1 cellular context compared by ENCODE assay signal in the genomic region with DNA sequence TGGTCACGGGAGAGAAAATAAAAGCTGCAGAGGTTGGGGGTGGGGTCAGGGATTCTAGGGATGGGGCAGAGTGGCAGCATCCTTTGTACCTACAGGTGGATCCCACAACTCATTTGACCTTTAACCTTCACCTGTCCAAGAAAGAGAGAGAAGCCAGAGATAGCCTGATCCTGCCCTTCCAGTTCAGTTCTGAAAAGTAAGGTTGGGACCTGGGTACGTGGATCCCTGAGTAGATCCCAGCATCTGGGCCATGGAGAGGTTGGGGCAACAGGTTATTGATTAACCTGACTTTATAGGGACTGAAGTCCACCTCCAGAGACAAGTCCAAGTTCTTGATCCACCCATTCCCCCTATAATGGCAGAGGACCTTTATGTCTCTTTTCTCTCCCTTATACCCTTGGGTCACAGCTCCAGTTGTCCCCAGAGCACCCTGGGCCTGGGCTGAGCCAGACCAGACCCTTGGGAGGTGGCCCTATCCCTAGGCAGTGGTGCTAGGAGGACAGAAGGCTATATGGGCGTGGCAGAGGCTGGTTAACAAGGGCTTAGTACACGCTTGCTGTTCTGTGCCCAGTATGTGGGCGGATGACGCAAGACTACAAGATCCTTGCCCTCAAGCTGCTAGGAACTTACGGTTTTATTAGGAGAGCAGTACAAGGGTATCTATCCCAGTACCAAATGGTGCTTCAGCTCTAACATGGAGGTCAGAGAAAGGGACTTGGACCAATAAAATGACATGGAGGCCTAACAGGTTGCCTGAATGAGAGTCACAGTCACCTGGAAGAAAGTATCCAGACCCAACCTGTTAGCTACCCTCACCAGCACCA.
TF ChIP-seq lines count a peak whose summit lies in the region.

No MANE protein-coding gene starts in this region.

TF ChIP-seq in HepG2, 621 proteins besides CTCF, POLR2A, EP300 and RAD21 (continued from another document and continues in another):
- TF ChIP-seq FOXO4 (CRISPR knock-in tag; conservative IDR thresholded peaks at IDR 0.05): no peak
- no peak for TF ChIP-seq E2F2 (CRISPR knock-in tag; IDR thresholded peaks at IDR 0.05; ENCODE audit: borderline replicate concordance)
- TF ChIP-seq, protein P1, sequence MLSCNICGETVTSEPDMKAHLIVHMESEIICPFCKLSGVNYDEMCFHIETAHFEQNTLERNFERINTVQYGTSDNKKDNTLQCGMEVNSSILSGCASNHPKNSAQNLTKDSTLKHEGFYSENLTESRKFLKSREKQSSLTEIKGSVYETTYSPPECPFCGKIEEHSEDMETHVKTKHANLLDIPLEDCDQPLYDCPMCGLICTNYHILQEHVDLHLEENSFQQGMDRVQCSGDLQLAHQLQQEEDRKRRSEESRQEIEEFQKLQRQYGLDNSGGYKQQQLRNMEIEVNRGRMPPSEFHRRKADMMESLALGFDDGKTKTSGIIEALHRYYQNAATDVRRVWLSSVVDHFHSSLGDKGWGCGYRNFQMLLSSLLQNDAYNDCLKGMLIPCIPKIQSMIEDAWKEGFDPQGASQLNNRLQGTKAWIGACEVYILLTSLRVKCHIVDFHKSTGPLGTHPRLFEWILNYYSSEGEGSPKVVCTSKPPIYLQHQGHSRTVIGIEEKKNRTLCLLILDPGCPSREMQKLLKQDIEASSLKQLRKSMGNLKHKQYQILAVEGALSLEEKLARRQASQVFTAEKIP (CRISPR knock-in tag; IDR thresholded peaks at IDR 0.05; ENCODE audit: borderline replicate concordance): no peak
- TF ChIP-seq YY1 (IDR thresholded peaks at IDR 0.05; ENCODE audit: insufficient read depth, insufficient replicate concordance, low read depth, low read length): peak; percentile 34
- no peak for TF ChIP-seq GATA4 (IDR thresholded peaks at IDR 0.05; ENCODE audit: borderline replicate concordance, low read depth)
- TF ChIP-seq CEBPG (CRISPR knock-in tag; IDR thresholded peaks at IDR 0.05): peak; percentile 98
- no peak for TF ChIP-seq TRIM24 (CRISPR knock-in tag; IDR thresholded peaks at IDR 0.05)
- no peak for TF ChIP-seq ZNF564 (CRISPR knock-in tag; IDR thresholded peaks at IDR 0.05)
- TF ChIP-seq ZNF501 (CRISPR knock-in tag; IDR thresholded peaks at IDR 0.05): peak; percentile 76
- TF ChIP-seq ZBTB20 (CRISPR knock-in tag; IDR thresholded peaks at IDR 0.05; ENCODE audit: borderline replicate concordance, low read depth): peak; percentile 64; the same call in 1 of the 2 replicates
- peak; percentile 82 for TF ChIP-seq HNRNPUL1 (IDR thresholded peaks at IDR 0.05; ENCODE audit: low read depth, low read length)
- TF ChIP-seq CHCHD3 (CRISPR knock-in tag; IDR thresholded peaks at IDR 0.05): no peak
- no peak; the same call in 1 of the 2 replicates for TF ChIP-seq PHF20 (CRISPR knock-in tag; IDR thresholded peaks at IDR 0.05)
- no peak for TF ChIP-seq ZNF234 (CRISPR knock-in tag; conservative IDR thresholded peaks at IDR 0.05)
- TF ChIP-seq ZNF430 (CRISPR knock-in tag; IDR thresholded peaks at IDR 0.05): no peak
- TF ChIP-seq, protein P2, sequence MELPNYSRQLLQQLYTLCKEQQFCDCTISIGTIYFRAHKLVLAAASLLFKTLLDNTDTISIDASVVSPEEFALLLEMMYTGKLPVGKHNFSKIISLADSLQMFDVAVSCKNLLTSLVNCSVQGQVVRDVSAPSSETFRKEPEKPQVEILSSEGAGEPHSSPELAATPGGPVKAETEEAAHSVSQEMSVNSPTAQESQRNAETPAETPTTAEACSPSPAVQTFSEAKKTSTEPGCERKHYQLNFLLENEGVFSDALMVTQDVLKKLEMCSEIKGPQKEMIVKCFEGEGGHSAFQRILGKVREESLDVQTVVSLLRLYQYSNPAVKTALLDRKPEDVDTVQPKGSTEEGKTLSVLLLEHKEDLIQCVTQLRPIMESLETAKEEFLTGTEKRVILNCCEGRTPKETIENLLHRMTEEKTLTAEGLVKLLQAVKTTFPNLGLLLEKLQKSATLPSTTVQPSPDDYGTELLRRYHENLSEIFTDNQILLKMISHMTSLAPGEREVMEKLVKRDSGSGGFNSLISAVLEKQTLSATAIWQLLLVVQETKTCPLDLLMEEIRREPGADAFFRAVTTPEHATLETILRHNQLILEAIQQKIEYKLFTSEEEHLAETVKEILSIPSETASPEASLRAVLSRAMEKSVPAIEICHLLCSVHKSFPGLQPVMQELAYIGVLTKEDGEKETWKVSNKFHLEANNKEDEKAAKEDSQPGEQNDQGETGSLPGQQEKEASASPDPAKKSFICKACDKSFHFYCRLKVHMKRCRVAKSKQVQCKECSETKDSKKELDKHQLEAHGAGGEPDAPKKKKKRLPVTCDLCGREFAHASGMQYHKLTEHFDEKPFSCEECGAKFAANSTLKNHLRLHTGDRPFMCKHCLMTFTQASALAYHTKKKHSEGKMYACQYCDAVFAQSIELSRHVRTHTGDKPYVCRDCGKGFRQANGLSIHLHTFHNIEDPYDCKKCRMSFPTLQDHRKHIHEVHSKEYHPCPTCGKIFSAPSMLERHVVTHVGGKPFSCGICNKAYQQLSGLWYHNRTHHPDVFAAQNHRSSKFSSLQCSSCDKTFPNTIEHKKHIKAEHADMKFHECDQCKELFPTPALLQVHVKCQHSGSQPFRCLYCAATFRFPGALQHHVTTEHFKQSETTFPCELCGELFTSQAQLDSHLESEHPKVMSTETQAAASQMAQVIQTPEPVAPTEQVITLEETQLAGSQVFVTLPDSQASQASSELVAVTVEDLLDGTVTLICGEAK (IDR thresholded peaks at IDR 0.05): no peak
- TF ChIP-seq, protein P2 (CRISPR knock-in tag; IDR thresholded peaks at IDR 0.05): no peak
- no peak for TF ChIP-seq ZNF614 (CRISPR knock-in tag; IDR thresholded peaks at IDR 0.05; ENCODE audit: borderline replicate concordance)
- TF ChIP-seq, protein P3, sequence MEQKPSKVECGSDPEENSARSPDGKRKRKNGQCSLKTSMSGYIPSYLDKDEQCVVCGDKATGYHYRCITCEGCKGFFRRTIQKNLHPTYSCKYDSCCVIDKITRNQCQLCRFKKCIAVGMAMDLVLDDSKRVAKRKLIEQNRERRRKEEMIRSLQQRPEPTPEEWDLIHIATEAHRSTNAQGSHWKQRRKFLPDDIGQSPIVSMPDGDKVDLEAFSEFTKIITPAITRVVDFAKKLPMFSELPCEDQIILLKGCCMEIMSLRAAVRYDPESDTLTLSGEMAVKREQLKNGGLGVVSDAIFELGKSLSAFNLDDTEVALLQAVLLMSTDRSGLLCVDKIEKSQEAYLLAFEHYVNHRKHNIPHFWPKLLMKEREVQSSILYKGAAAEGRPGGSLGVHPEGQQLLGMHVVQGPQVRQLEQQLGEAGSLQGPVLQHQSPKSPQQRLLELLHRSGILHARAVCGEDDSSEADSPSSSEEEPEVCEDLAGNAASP (CRISPR knock-in tag; IDR thresholded peaks at IDR 0.05; ENCODE audit: borderline replicate concordance): peak; percentile 58
- no peak for TF ChIP-seq ZFP36L1 (CRISPR knock-in tag; IDR thresholded peaks at IDR 0.05)
- TF ChIP-seq SAFB2 (CRISPR knock-in tag; IDR thresholded peaks at IDR 0.05; ENCODE audit: borderline replicate concordance, low read depth): no peak
- TF ChIP-seq DNMT1 (CRISPR knock-in tag; IDR thresholded peaks at IDR 0.05): no peak
- TF ChIP-seq KDM5B (CRISPR knock-in tag; IDR thresholded peaks at IDR 0.05; ENCODE audit: borderline replicate concordance): peak; percentile 84; the same call in 1 of the 2 replicates
- TF ChIP-seq NR2C2 (CRISPR knock-in tag; IDR thresholded peaks at IDR 0.05; ENCODE audit: borderline replicate concordance): peak; percentile 63; the same call in 1 of the 2 replicates
- TF ChIP-seq ATM (IDR thresholded peaks at IDR 0.05; ENCODE audit: borderline replicate concordance): no peak
- TF ChIP-seq ZFY (CRISPR knock-in tag; IDR thresholded peaks at IDR 0.05): no peak
- no peak for TF ChIP-seq ZNF460 (CRISPR knock-in tag; IDR thresholded peaks at IDR 0.05; ENCODE audit: borderline replicate concordance)
- TF ChIP-seq TARDBP (CRISPR knock-in tag; IDR thresholded peaks at IDR 0.05): no peak
- TF ChIP-seq ZNF10 (CRISPR knock-in tag; IDR thresholded peaks at IDR 0.05; ENCODE audit: borderline replicate concordance, low read depth): no peak
- TF ChIP-seq, protein P4, sequence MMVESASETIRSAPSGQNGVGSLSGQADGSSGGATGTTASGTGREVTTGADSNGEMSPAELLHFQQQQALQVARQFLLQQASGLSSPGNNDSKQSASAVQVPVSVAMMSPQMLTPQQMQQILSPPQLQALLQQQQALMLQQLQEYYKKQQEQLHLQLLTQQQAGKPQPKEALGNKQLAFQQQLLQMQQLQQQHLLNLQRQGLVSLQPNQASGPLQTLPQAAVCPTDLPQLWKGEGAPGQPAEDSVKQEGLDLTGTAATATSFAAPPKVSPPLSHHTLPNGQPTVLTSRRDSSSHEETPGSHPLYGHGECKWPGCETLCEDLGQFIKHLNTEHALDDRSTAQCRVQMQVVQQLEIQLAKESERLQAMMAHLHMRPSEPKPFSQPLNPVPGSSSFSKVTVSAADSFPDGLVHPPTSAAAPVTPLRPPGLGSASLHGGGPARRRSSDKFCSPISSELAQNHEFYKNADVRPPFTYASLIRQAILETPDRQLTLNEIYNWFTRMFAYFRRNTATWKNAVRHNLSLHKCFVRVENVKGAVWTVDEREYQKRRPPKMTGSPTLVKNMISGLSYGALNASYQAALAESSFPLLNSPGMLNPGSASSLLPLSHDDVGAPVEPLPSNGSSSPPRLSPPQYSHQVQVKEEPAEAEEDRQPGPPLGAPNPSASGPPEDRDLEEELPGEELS (CRISPR knock-in tag; IDR thresholded peaks at IDR 0.05): peak; percentile 40; the same call in 1 of the 2 replicates
- no peak; the same call in 1 of the 2 replicates for TF ChIP-seq MYC (CRISPR knock-in tag; IDR thresholded peaks at IDR 0.05; ENCODE audit: borderline replicate concordance)
- no peak for TF ChIP-seq ZFP90 (CRISPR knock-in tag; IDR thresholded peaks at IDR 0.05; ENCODE audit: borderline replicate concordance)
- TF ChIP-seq, protein P5, sequence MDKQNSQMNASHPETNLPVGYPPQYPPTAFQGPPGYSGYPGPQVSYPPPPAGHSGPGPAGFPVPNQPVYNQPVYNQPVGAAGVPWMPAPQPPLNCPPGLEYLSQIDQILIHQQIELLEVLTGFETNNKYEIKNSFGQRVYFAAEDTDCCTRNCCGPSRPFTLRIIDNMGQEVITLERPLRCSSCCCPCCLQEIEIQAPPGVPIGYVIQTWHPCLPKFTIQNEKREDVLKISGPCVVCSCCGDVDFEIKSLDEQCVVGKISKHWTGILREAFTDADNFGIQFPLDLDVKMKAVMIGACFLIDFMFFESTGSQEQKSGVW (CRISPR knock-in tag; IDR thresholded peaks at IDR 0.05; ENCODE audit: borderline replicate concordance): no peak
- no peak for TF ChIP-seq SRSF4 (IDR thresholded peaks at IDR 0.05; ENCODE audit: low read depth, low read length, poor library complexity, severe bottlenecking)
- TF ChIP-seq TBL1XR1 (IDR thresholded peaks at IDR 0.05; ENCODE audit: borderline replicate concordance, low read length, partially characterized antibody): peak; percentile 77
- TF ChIP-seq ATAD3A (CRISPR knock-in tag; IDR thresholded peaks at IDR 0.05): no peak
- peak; percentile 32; the same call in 1 of the 2 replicates for TF ChIP-seq NR2F6 (IDR thresholded peaks at IDR 0.05)
- 0 out of 2 replicates have a peak, but pooled peaks have one; percentile 23 for TF ChIP-seq NR2F6 (CRISPR knock-in tag; IDR thresholded peaks at IDR 0.05)
- TF ChIP-seq ZNF639 (CRISPR knock-in tag; conservative IDR thresholded peaks at IDR 0.05): peak; percentile 44; the same call in 1 of the 2 replicates
